Comparison of ENCODE assay signal across 13 cellular contexts in the genomic region with DNA sequence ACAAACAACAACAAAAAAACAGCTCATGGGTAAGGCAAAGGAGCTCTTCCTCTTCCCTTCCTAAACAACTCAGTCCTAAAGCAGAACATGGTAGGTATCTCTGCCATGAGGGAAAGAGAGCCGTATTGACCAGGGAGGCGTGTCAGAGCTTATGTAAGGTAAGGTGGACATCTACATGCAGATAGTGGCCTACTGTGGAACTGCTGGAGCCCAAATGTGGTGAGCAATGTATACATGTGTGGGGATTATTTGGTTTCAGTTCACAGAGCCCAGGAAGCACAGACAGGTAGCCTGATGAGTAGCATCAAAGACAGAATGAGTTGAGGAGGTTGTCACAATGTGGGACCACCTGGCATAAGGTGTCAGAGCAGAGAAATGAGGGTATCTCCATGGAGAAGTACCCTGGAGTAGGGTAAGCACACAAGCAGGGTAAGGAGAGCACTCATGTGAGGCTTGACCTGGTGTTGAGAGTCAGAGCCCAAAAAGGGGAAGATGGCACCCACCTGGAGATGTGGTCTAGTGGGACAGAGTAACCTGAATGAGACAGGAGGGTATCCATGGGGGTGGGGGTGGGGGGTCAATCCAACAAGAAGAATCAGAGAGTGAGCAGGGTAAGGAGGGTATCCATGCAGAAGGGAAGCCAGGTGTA. TPM values are rescaled to one million over a fixed set of nuclear protein-coding genes. Genes with fewer than 3 reads are reported as not detected.
DNase-seq lines count a peak whose midpoint lies in the region; ATAC-seq and TF ChIP-seq lines count a peak whose summit lies in the region.
"Had no signal": no experiment of that assay in that cellular context is flagged by ENCODE, and none has a peak within 500 bp of the region (broad histone marks: within the 10 kb centered on the region; RNA-seq: fewer than 3 reads in every experiment).

No MANE protein-coding gene starts in this region.

- 79 to 85% (median 83%) methylated on average over 2 of the region's 2 CpGs for WGBS in heart left ventricle, 4 donors
- WGBS in suprapubic skin: 91% methylated on average over 2 of the region's 2 CpGs

- intact Hi-C loops in left ventricle myocardium superior (cut with micrococcal nuclease) (loop anchor here (10.0 kb wide), 1 partner anchor 197 kb away; no protein-coding TSS in a partner anchor), heart left ventricle (cut with DNase I) (loop anchor here in 6 of 10 donors (5.0 to 10.0 kb wide), 5 partner anchors 177 to 267 kb away; no protein-coding TSS in a partner anchor), activated B cell treated with CpG ODN at 0.5 μM for 24 hours (cut with micrococcal nuclease) (no loop called here)

- H3K4me1 ChIP-seq in heart left ventricle (peaks cover 0 to 12% (median 6%) of the 10 kb centered on the region in 12 donors), suprapubic skin (peaks cover 9% of the 10 kb centered on the region)
- H3K4me1 ChIP-seq: prostate gland had no signal

- H3K27ac ChIP-seq in heart left ventricle (peak overlapping the region in 2 of 12 donors; percentile 25 to 34), suprapubic skin (no peak overlapping the region), brain microvascular endothelial cell (no peak overlapping the region)
- H3K27ac ChIP-seq: prostate gland had no signal

- H3K27ac Mint-ChIP-seq in activated B cell treated with CpG ODN at 0.5 μM for 24 hours (peak overlapping the region; percentile 47), immature natural killer cell (peak overlapping the region in 5 of 6 donors; percentile 17 to 80 (median 65))

- peaks cover 0 to 14% (median 5%) of the 10 kb centered on the region in 12 donors for H3K9me3 ChIP-seq in heart left ventricle
- H3K9me3 ChIP-seq in suprapubic skin: peaks cover 7% of the 10 kb centered on the region
- H3K9me3 ChIP-seq: prostate gland had no signal

- POLR2A ChIA-PET in activated B cell treated with CpG ODN at 0.5 μM for 24 hours (lab: Charles Lee): interaction anchor here (0.7 kb wide), 1 partner anchor 50 kb away, joined by 3 read pairs; no protein-coding TSS in a partner anchor

- H3K27me3 Mint-ChIP-seq in activated B cell treated with CpG ODN at 0.5 μM for 24 hours: no peaks in the 10 kb centered on the region
- H3K27me3 Mint-ChIP-seq in immature natural killer cell (ENCODE audit: low read depth in 3 of 3): no peaks in the 10 kb centered on the region

- H3K36me3 Mint-ChIP-seq in activated B cell treated with CpG ODN at 0.5 μM for 24 hours (ENCODE audit: low read depth) (peaks cover 68% of the 10 kb centered on the region), immature natural killer cell (peaks cover 26 to 47% (median 37%) of the 10 kb centered on the region in 3 donors)

- ATAC-seq in left ventricle myocardium superior (peak; percentile 25), heart left ventricle (no peak), activated B cell treated with CpG ODN at 0.5 μM for 24 hours (ENCODE audit: low read depth) (no peak)
- ATAC-seq: Panc1 had no signal

- DNase-seq in left ventricle myocardium superior: no peak
- DNase-seq in heart left ventricle: no peak
- DNase-seq in activated B cell treated with CpG ODN at 0.5 μM for 24 hours: no peak
- no peak for DNase-seq in immature natural killer cell
- no peak for DNase-seq in midbrain (lab: John Stamatoyannopoulos, UW)
- DNase-seq in suprapubic skin (ENCODE audit: low spot score in 2 of 2): no peak
- DNase-seq in brain microvascular endothelial cell: no peak
- DNase-seq in DMS114 treated with DMSO at 0.1 percent for 48 hours (lab: John Stamatoyannopoulos, UW; ENCODE audit: unreplicated experiment): no peak
- DNase-seq: NCI-H1694, NCI-H510A treated with DMSO at 0.1 percent for 48 hours had no signal

- TF ChIP-seq EP300 in suprapubic skin (IDR thresholded peaks at IDR 0.05): no peak

- H3K9me3 Mint-ChIP-seq in activated B cell treated with CpG ODN at 0.5 μM for 24 hours (peaks cover 12% of the 10 kb centered on the region), immature natural killer cell (no peaks in the 10 kb centered on the region)

- TF ChIP-seq POLR2A in heart left ventricle (IDR thresholded peaks at IDR 0.05) (no peak), suprapubic skin (IDR thresholded peaks at IDR 0.05) (no peak)

- TF ChIP-seq CTCF in heart left ventricle (IDR thresholded peaks at IDR 0.05) (no peak), activated B cell treated with CpG ODN at 0.5 μM for 24 hours (IDR thresholded peaks at IDR 0.05) (no peak), suprapubic skin (IDR thresholded peaks at IDR 0.05) (no peak), brain microvascular endothelial cell (IDR thresholded peaks at IDR 0.05; ENCODE audit: low read depth, low read length, missing control alignments) (no peak)

- H3K4me1 Mint-ChIP-seq in activated B cell treated with CpG ODN at 0.5 μM for 24 hours (peaks cover 10% of the 10 kb centered on the region), immature natural killer cell (peaks cover 8 to 32% of the 10 kb centered on the region in 2 donors)

- H3K4me3 ChIP-seq in heart left ventricle: no peak overlapping the region
- no peak overlapping the region for H3K4me3 ChIP-seq in suprapubic skin
- no peak overlapping the region for H3K4me3 ChIP-seq in brain microvascular endothelial cell (ENCODE audit: low read depth, low read length)
- H3K4me3 ChIP-seq: heart right ventricle, prostate gland had no signal

- in situ Hi-C loops in brain microvascular endothelial cell (cut with HindIII; ENCODE audit: low pct_ligation_motif_present, low sequenced_read_pairs): no loop called here

- CTCF ChIA-PET in activated B cell treated with CpG ODN at 0.5 μM for 24 hours (lab: Charles Lee): no interaction called here

- H3K4me3 Mint-ChIP-seq in activated B cell treated with CpG ODN at 0.5 μM for 24 hours: no peak overlapping the region
- no peak overlapping the region for H3K4me3 Mint-ChIP-seq in immature natural killer cell

- H3K36me3 ChIP-seq in heart left ventricle (peaks cover 0 to 77% (median 67%) of the 10 kb centered on the region in 9 donors), suprapubic skin (peaks cover 64% of the 10 kb centered on the region), brain microvascular endothelial cell (replicated peaks) (peaks cover 7% of the 10 kb centered on the region)
- H3K36me3 ChIP-seq: prostate gland had no signal

- H3K27me3 ChIP-seq in heart left ventricle: no peaks in the 10 kb centered on the region
- no peaks in the 10 kb centered on the region for H3K27me3 ChIP-seq in suprapubic skin
- H3K27me3 ChIP-seq in brain microvascular endothelial cell (replicated peaks): no peaks in the 10 kb centered on the region
- H3K27me3 ChIP-seq: heart right ventricle had no signal

RNA-seq across cellular contexts. Expression of a gene that starts 45.5 kb away (rescaled TPM):
- 18.5 TPM for total RNA-seq in left ventricle myocardium superior
- total RNA-seq in heart left ventricle: 10 to 100 TPM; 12.3 to 27.9 (median 18.6) TPM
- polyA plus RNA-seq in heart left ventricle: 1 to 10 TPM; 4.9 to 6.3 TPM
- total RNA-seq in activated B cell treated with CpG ODN at 0.5 μM for 24 hours: 21.5 and 25.7 TPM in 2 replicates
- polyA plus RNA-seq in immature natural killer cell: 10 to 100 TPM in 2 of 3 donors, 1 to 10 TPM in 1; 8.8 to 37.1 (median 27.5) TPM
- 10 to 100 TPM; 17.4 to 26.9 (median 18.8) TPM for total RNA-seq in suprapubic skin

RNA-seq across cellular contexts. Expression of a gene that starts 50.3 kb away (rescaled TPM):
- 61.0 TPM for total RNA-seq in left ventricle myocardium superior
- total RNA-seq in heart left ventricle: 10 to 100 TPM; 56.6 to 99.8 (median 74.6) TPM
- polyA plus RNA-seq in heart left ventricle: 100 to 1,000 TPM in 1 of 2 donors, 10 to 100 TPM in 1; 37.9 to 159 TPM
- 43.0 and 45.1 TPM in 2 replicates for total RNA-seq in activated B cell treated with CpG ODN at 0.5 μM for 24 hours
- 100 to 1,000 TPM; 136 to 221 (median 158) TPM for polyA plus RNA-seq in immature natural killer cell
- 10 to 100 TPM; 50.9 to 72.1 (median 63.4) TPM for total RNA-seq in suprapubic skin
